Comparison of ENCODE assay signal across 8 cellular contexts in genomic region chr3:64187065-64187959, GRCh38. TPM values are rescaled to one million over a fixed set of nuclear protein-coding genes. Genes with fewer than 3 reads are reported as not detected.
DNase-seq lines count a peak whose midpoint lies in the region; ATAC-seq, FAIRE-seq and TF ChIP-seq lines count a peak whose summit lies in the region.

No MANE protein-coding gene starts in this region.

- no peaks in the 10 kb centered on the region for H3K9me3 ChIP-seq in stomach

- no peak for TF ChIP-seq CTCF in stomach (IDR thresholded peaks at IDR 0.05)

- DNase-seq in HuH-7.5 (ENCODE audit: low spot score), result peak; percentile 20
- DNase-seq in astrocyte of the hippocampus (ENCODE audit: low read depth, low spot score), result peak; percentile 97
- DNase-seq in islet precursor cell, result peak; percentile 96
- DNase-seq in stomach, result peak; percentile 40
- no peak for DNase-seq in frontal cortex (ENCODE audit: low spot score in 2 of 2)
- DNase-seq in RPMI8226, result no peak

- intact Hi-C loops in stomach (cut with DNase I; ENCODE audit: low total_unique reads), result no loop called here

- peaks cover 23 to 59% (median 32%) of the 10 kb centered on the region in 4 donors for H3K4me1 ChIP-seq in stomach

- WGBS in stomach, 5 donors, result 34 to 48% (median 39%) methylated on average over 9 of the region's 9 CpGs

- no peak for FAIRE-seq in frontal cortex (lab: Jason Lieb, UNC)

- peak overlapping the region in 4 of 5 donors; percentile 32 to 74 (median 59) for H3K27ac ChIP-seq in stomach

- TF ChIP-seq POLR2A in stomach (IDR thresholded peaks at IDR 0.05), result no peak

- H3K27me3 ChIP-seq in stomach, result no peaks in the 10 kb centered on the region

- TF ChIP-seq EP300 in stomach (IDR thresholded peaks at IDR 0.05), result no peak

- H3K36me3 ChIP-seq in stomach, result no peaks in the 10 kb centered on the region

- ATAC-seq in HG02571 (IDR thresholded peaks at IDR 0.05; ENCODE audit: unreplicated experiment) (no peak), GM19328 (IDR thresholded peaks at IDR 0.05; ENCODE audit: unreplicated experiment) (no peak)

- H3K4me3 ChIP-seq in stomach, result no peak overlapping the region

RNA-seq across cellular contexts. Expression of gene PRICKLE2, which starts 38.0 kb away (rescaled TPM):
- total RNA-seq in stomach (10 to 100 TPM; 10.7 to 59.1 (median 42.5) TPM), frontal cortex (84.0 TPM)
- polyA plus RNA-seq in stomach, result 1 to 10 TPM; 3.7 to 4.0 (median 3.8) TPM

Comparison
In these comparisons a context has a peak if more than half of its experiments do, and no peak if none do; other contexts are left out.
1. DNase-seq: peak in HuH-7.5 (single experiment), astrocyte of the hippocampus (single experiment), islet precursor cell (single experiment) and stomach (single experiment); none in frontal cortex (0 of 2) and RPMI8226 (single experiment).